In genomic region chr16:22027633-22028032, GRCh38 we compare ENCODE assay signal across 17 cellular contexts. TPM values are rescaled to one million over a fixed set of nuclear protein-coding genes. Genes with fewer than 3 reads are reported as not detected.
A peak's percentile ranks its signal among the peaks of the same experiment; 100 is the strongest.
DNase-seq lines count a peak whose midpoint lies in the region; ATAC-seq, FAIRE-seq and TF ChIP-seq lines count a peak whose summit lies in the region.
"Had no signal": no experiment of that assay in that cellular context is flagged by ENCODE, and none has a peak within 500 bp of the region (broad histone marks: within the 10 kb centered on the region; RNA-seq: fewer than 3 reads in every experiment).

No MANE protein-coding gene starts in this region.

- H3K4me3 Mint-ChIP-seq in naive B cell = peak overlapping the region in 4 of 8 donors; percentile 20 to 49 (median 28)
- H3K4me3 Mint-ChIP-seq: stimulated activated naive CD8-positive, alpha-beta T cell treated with anti-CD3 and anti-CD28 coated beads, Interleukin-15, amount 100 ng/mL, for 72 hours; T-helper 1 cell treated with Interleukin-12 subunit alpha and Interleukin-12 subunit beta and Interleukin-4 antibody, amounts not matched to agents 30 μg/mL and 1 μg/mL, for 36 hours had no signal

- no peaks in the 10 kb centered on the region for H3K9me3 Mint-ChIP-seq in naive B cell
- H3K9me3 Mint-ChIP-seq: stimulated activated naive CD8-positive, alpha-beta T cell treated with anti-CD3 and anti-CD28 coated beads, Interleukin-15, amount 100 ng/mL, for 72 hours had no signal

- peak overlapping the region in 2 of 10 experiments; percentile 0 to 4; a peak in 2 of 20 replicates for H3K4me3 ChIP-seq in BLaER1 treated with 17β-estradiol and CSF1 and Interleukin-3, amounts not matched to agents 10 nM and 100 nM
- no peak overlapping the region for H3K4me3 ChIP-seq in HEK293 (ENCODE audit: low read depth, low read length)
- H3K4me3 ChIP-seq in adrenal gland = peak overlapping the region in 1 of 4 donors; percentile 12
- H3K4me3 ChIP-seq: uterus had no signal

- TF ChIP-seq CTCF in HEK293 (tag by site-specific recombination; IDR thresholded peaks at IDR 0.05) (no peak), adrenal gland (IDR thresholded peaks at IDR 0.05) (no peak)

- peak overlapping the region in 8 of 11 experiments; percentile 46 to 80 (median 72); a peak in 15 of 22 replicates for H3K27ac ChIP-seq in BLaER1 treated with 17β-estradiol and CSF1 and Interleukin-3, amounts not matched to agents 10 nM and 100 nM
- H3K27ac ChIP-seq in HEK293 (ENCODE audit: extremely low read depth, low read depth, low read length) (no peak overlapping the region), adrenal gland (peak overlapping the region in 3 of 5 donors; percentile 21 to 72 (median 39))

- DNase-seq in adrenal gland (no peak), naive B cell (no peak), urothelium cell line (ENCODE audit: low spot score) (no peak), ureter (ENCODE audit: low spot score) (no peak)
- DNase-seq: activated CD4-positive, CD25-positive, alpha-beta regulatory T cell; activated naive CD4-positive, alpha-beta T cell; H7; NCI-H1048; stimulated activated CD4-positive, alpha-beta T cell treated with anti-CD3 and anti-CD28 coated beads, Interleukin-12 subunit alpha, Interleukin-12 subunit beta, amount 100 ng/mL, for 4 hours; stimulated activated naive CD8-positive, alpha-beta T cell treated with anti-CD3 and anti-CD28 coated beads, Interleukin-15, amount 100 ng/mL, for 72 hours; uterus had no signal

- CTCF ChIA-PET in HEK293 (lab: Yijun Ruan, JAX) = interaction anchor here (0.5 to 1.7 kb wide), 3 partner anchors 26 to 50 kb away, joined by 3 to 5 read pairs (median 4); no protein-coding TSS in a partner anchor

- WGBS in adrenal gland, 4 donors = 11 to 26% (median 22%) methylated on average over 2 of the region's 2 CpGs

- peaks cover 15 to 28% (median 24%) of the 10 kb centered on the region in 10 experiments for H3K4me1 ChIP-seq in BLaER1 treated with 17β-estradiol and CSF1 and Interleukin-3, amounts not matched to agents 10 nM and 100 nM
- H3K4me1 ChIP-seq in HEK293 (ENCODE audit: control insufficient read depth, insufficient read depth, low read length) = peaks cover 16% of the 10 kb centered on the region
- H3K4me1 ChIP-seq in adrenal gland (replicated peaks in 1 of 2) = peaks cover 35 to 67% of the 10 kb centered on the region in 2 donors
- H3K4me1 ChIP-seq: uterus had no signal

- peak overlapping the region; percentile 18 to 75 (median 69); a peak in 21 of 22 replicates for H3K4me2 ChIP-seq in BLaER1 treated with 17β-estradiol and CSF1 and Interleukin-3, amounts not matched to agents 10 nM and 100 nM

- no peaks in the 10 kb centered on the region for H3K27me3 Mint-ChIP-seq in naive B cell
- H3K27me3 Mint-ChIP-seq: stimulated activated naive CD8-positive, alpha-beta T cell treated with anti-CD3 and anti-CD28 coated beads, Interleukin-15, amount 100 ng/mL, for 72 hours had no signal

- intact Hi-C loops in adrenal gland (cut with DNase I) = no loop called here

- POLR2A ChIA-PET in HEK293 (lab: Yijun Ruan, JAX) = no interaction called here

- no peak for TF ChIP-seq POLR2A in adrenal gland (IDR thresholded peaks at IDR 0.05)

- H3K9me3 ChIP-seq in BLaER1 treated with 17β-estradiol and CSF1 and Interleukin-3, amounts not matched to agents 10 nM and 100 nM (replicated peaks in 1 of 11) = peaks cover 5 to 30% (median 18%) of the 10 kb centered on the region in 11 experiments; a peak in 20 of 22 replicates
- no peaks in the 10 kb centered on the region for H3K9me3 ChIP-seq in HEK293 (ENCODE audit: control insufficient read depth, insufficient read depth, low read depth, low read length)
- no peaks in the 10 kb centered on the region for H3K9me3 ChIP-seq in adrenal gland (replicated peaks in 1 of 3)
- H3K9me3 ChIP-seq: uterus had no signal

- H3K36me3 Mint-ChIP-seq in naive B cell = peaks cover 0 to 12% of the 10 kb centered on the region in 2 donors

- peak overlapping the region in 10 of 11 experiments; percentile 36 to 63 (median 51); a peak in 17 of 22 replicates for H3K9ac ChIP-seq in BLaER1 treated with 17β-estradiol and CSF1 and Interleukin-3, amounts not matched to agents 10 nM and 100 nM

- H3K27ac Mint-ChIP-seq in naive B cell = peak overlapping the region in 5 of 6 donors; percentile 16 to 88 (median 62)
- H3K27ac Mint-ChIP-seq: stimulated activated naive CD8-positive, alpha-beta T cell treated with anti-CD3 and anti-CD28 coated beads, Interleukin-15, amount 100 ng/mL, for 72 hours; T-helper 1 cell treated with Interleukin-12 subunit alpha and Interleukin-12 subunit beta and Interleukin-4 antibody, amounts not matched to agents 30 μg/mL and 1 μg/mL, for 36 hours had no signal

- FAIRE-seq in urothelium cell line (lab: Jason Lieb, UNC) = no peak

- H3K27me3 ChIP-seq in BLaER1 treated with 17β-estradiol and CSF1 and Interleukin-3, amounts not matched to agents 10 nM and 100 nM = no peaks in the 10 kb centered on the region
- H3K27me3 ChIP-seq in adrenal gland = no peaks in the 10 kb centered on the region
- H3K27me3 ChIP-seq: uterus had no signal

- ATAC-seq in naive B cell (ENCODE audit: low read depth in 2 of 2) (no peak), HG03108 (IDR thresholded peaks at IDR 0.05; ENCODE audit: unreplicated experiment) (no peak), GM18519 (IDR thresholded peaks at IDR 0.05; ENCODE audit: low FRiP score, unreplicated experiment) (no peak)
- ATAC-seq: stimulated activated naive CD8-positive, alpha-beta T cell treated with anti-CD3 and anti-CD28 coated beads, Interleukin-15, amount 100 ng/mL, for 72 hours had no signal

- H4K20me1 ChIP-seq in BLaER1 treated with 17β-estradiol and CSF1 and Interleukin-3, amounts not matched to agents 10 nM and 100 nM = peaks cover 0 to 41% (median 8%) of the 10 kb centered on the region in 11 experiments; a peak in 11 of 22 replicates

- peaks cover 17 to 53% (median 32%) of the 10 kb centered on the region in 3 donors for H3K4me1 Mint-ChIP-seq in naive B cell

- peaks cover 23 to 33% (median 32%) of the 10 kb centered on the region in 11 experiments; a peak in 21 of 22 replicates for H3K36me3 ChIP-seq in BLaER1 treated with 17β-estradiol and CSF1 and Interleukin-3, amounts not matched to agents 10 nM and 100 nM
- peaks cover 4 to 6% of the 10 kb centered on the region in 2 experiments; a peak in 2 of 3 replicates for H3K36me3 ChIP-seq in HEK293 (ENCODE audit: control insufficient read depth in 2 of 2, insufficient read depth in 1 of 2, low read length in 2 of 2)
- H3K36me3 ChIP-seq in adrenal gland (replicated peaks in 1 of 2) = no peaks in the 10 kb centered on the region
- H3K36me3 ChIP-seq: uterus had no signal

TF ChIP-seq in HEK293, 187 proteins besides CTCF, POLR2A, EP300 and RAD21:
- peak; percentile 11; the same call in 1 of the 2 replicates for TF ChIP-seq PRDM6 (tag by site-specific recombination; IDR thresholded peaks at IDR 0.05)
- no peak for TF ChIP-seq ZBTB21 (tag by site-specific recombination; IDR thresholded peaks at IDR 0.05)

RNA-seq across cellular contexts. Expression of gene MOSMO, which starts 19.7 kb away (rescaled TPM):
- 10 to 100 TPM; 13.3 to 49.0 (median 26.2) TPM for total RNA-seq in adrenal gland
- polyA plus RNA-seq in adrenal gland = 10 to 100 TPM; 11.7 to 24.2 (median 18.0) TPM
- 1 to 10 TPM; 3.1 to 7.1 (median 6.2) TPM for polyA plus RNA-seq in naive B cell (ENCODE audit: low read depth in 6 of 6)
- total RNA-seq in ureter = 19.7 TPM

RNA-seq across cellular contexts. Expression of gene PDZD9, which starts 26.7 kb away (rescaled TPM):
- under 1 TPM in 1 of 8 donors, not detected in 7; 0.61 TPM for total RNA-seq in adrenal gland
- polyA plus RNA-seq in adrenal gland = not detected
- under 1 TPM in 1 of 6 donors, not detected in 5; 0.29 TPM for polyA plus RNA-seq in naive B cell (ENCODE audit: low read depth in 6 of 6)
- not detected for total RNA-seq in ureter
- total RNA-seq: dermis microvascular lymphatic vessel endothelial cell, H7, uterus had no signal
